Comparison of ENCODE assay signal across 1 cellular context in the genomic region with DNA sequence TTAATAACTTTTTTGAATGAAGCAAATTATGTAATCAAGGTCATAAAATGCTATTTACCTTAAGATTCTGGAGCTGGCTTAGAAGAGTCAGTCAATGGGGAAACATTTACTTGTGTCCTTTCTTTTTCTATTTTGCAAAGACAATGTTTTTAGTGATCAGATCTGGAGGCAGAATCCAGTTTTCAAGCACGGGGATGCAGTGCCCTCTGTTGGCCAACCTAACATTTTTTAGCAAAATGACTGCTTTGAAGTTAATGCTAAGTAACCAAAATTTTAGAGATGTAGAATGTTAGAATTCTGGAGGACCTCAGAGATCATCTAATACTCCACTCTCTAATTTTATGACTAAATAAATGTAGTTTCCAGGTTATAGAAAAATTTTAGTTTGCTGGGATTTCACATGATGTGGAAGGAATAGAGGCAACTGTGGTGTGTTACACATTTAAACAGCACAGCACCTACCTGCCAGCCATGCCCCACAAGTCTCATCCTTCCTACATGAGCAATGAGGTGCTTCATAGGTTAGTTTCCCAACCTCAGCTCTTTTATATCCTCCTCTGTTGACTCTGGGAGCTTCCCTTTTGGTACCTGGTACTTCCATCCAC.
TF ChIP-seq lines count a peak whose summit lies in the region.

No MANE protein-coding gene starts in this region.

TF ChIP-seq in endothelial cell of umbilical vein, 7 proteins besides CTCF, POLR2A, EP300 and RAD21:
- TF ChIP-seq FOS (IDR thresholded peaks at IDR 0.05; ENCODE audit: borderline replicate concordance, insufficient read depth, low read length) (no peak), JUN (IDR thresholded peaks at IDR 0.05; ENCODE audit: borderline replicate concordance, insufficient read depth, insufficient read length, low read depth) (no peak), POLR2AphosphoS5 (IDR thresholded peaks at IDR 0.05; ENCODE audit: insufficient read depth, low read depth, low read length) (no peak)
TF ChIP-seq in endothelial cell of umbilical vein: peak in this region for 0.
